In the genomic region with DNA sequence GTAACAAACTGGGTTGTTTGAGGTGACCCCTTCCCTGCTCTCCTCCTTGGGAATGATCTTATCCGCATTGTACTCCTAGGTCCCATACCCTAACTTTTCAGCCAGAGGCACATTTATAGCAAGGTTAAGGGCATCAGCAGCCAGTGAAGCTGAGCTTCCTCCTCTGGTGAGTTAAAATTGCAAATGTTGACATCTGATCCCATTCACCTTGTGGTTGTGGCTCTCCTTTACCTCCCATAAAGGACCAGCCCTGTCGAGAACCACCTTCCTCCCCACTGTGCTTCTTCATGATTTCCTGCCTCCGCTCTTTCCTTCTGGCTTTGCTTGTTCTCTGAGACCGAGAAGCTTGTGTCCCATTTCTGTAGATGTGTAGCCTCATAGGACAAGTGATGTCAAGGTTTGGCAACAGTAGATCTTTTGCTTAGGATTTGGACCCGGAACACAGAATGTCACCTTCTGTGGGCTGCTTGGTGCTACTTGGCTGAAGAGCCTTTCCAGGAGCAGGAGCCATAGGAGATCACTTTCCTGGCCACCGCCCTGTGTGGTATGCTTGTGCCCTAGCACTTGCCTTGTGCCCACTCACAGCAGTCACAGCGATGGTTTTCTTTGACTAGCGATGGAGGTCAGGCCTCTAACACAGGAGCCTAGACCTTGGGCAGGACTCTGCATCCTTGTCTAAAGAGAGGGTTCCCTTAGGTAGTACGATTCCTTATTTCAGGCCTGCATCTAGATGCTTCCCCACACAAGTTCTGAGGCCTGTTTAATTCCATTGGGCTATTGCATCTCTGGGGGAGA, we compare ENCODE assay signal across 11 cellular contexts. TPM values are rescaled to one million over a fixed set of nuclear protein-coding genes. Genes with fewer than 3 reads are reported as not detected.
A peak's percentile ranks its signal among the peaks of the same experiment; 100 is the strongest.
DNase-seq lines count a peak whose midpoint lies in the region; ATAC-seq and TF ChIP-seq lines count a peak whose summit lies in the region.
"Had no signal": no experiment of that assay in that cellular context is flagged by ENCODE, and none has a peak within 500 bp of the region (broad histone marks: within the 10 kb centered on the region; RNA-seq: fewer than 3 reads in every experiment).

No MANE protein-coding gene starts in this region.

- TF ChIP-seq CTCF in OCI-LY1 (IDR thresholded peaks at IDR 0.05; ENCODE audit: low read length) (no peak), neutrophil (IDR thresholded peaks at IDR 0.05) (no peak), upper lobe of right lung (IDR thresholded peaks at IDR 0.05) (no peak)

- no peaks in the 10 kb centered on the region for H3K9me2 ChIP-seq in OCI-LY1 (ENCODE audit: low read depth, low read length)

- H3K36me3 ChIP-seq in BLaER1, result peaks cover 80% of the 10 kb centered on the region
- H3K36me3 ChIP-seq in OCI-LY1 (ENCODE audit: insufficient read depth, low read length), result no peaks in the 10 kb centered on the region
- no peaks in the 10 kb centered on the region for H3K36me3 ChIP-seq in neutrophil
- H3K36me3 ChIP-seq in upper lobe of right lung, result no peaks in the 10 kb centered on the region

- intact Hi-C loops in upper lobe of right lung (cut with DNase I), result no loop called here

- no peaks in the 10 kb centered on the region for H3K27me3 ChIP-seq in BLaER1
- no peaks in the 10 kb centered on the region for H3K27me3 ChIP-seq in OCI-LY1 (ENCODE audit: insufficient read depth, low read length)
- no peaks in the 10 kb centered on the region for H3K27me3 ChIP-seq in neutrophil
- no peaks in the 10 kb centered on the region for H3K27me3 ChIP-seq in upper lobe of right lung

- H3K79me2 ChIP-seq in OCI-LY1 (ENCODE audit: insufficient read depth, low read length), result peaks cover 88% of the 10 kb centered on the region

- no peak overlapping the region for H3K9ac ChIP-seq in BLaER1
- no peak overlapping the region for H3K9ac ChIP-seq in OCI-LY1 (ENCODE audit: low read length)

- no peak overlapping the region for H3K27ac ChIP-seq in BLaER1
- H3K27ac ChIP-seq in OCI-LY1 (ENCODE audit: low read depth, low read length, poor library complexity, severe bottlenecking), result peak overlapping the region; percentile 57
- peak overlapping the region; percentile 58 for H3K27ac ChIP-seq in cingulate gyrus (ENCODE audit: low read depth, low read length)
- H3K27ac ChIP-seq in neutrophil, result peak overlapping the region; percentile 71
- H3K27ac ChIP-seq in upper lobe of right lung, result no peak overlapping the region

- no peak for DNase-seq in stimulated activated CD4-positive, alpha-beta T cell treated with anti-CD3 and anti-CD28 coated beads, Interleukin-4, amount 100 ng/mL, for 24 hours
- no peak for DNase-seq in effector CD8-positive, alpha-beta T cell (lab: John Stamatoyannopoulos, UW)
- no peak for DNase-seq in upper lobe of right lung
- DNase-seq: foreskin melanocyte had no signal

- H4K20me1 ChIP-seq in BLaER1 (peaks cover 99% of the 10 kb centered on the region), OCI-LY1 (ENCODE audit: insufficient read depth, low read length) (no peaks in the 10 kb centered on the region)

- H3K4me1 ChIP-seq in BLaER1, result peaks cover 64% of the 10 kb centered on the region
- peaks cover 42% of the 10 kb centered on the region for H3K4me1 ChIP-seq in OCI-LY1 (ENCODE audit: insufficient read depth, low read length, severe bottlenecking)
- H3K4me1 ChIP-seq in neutrophil (ENCODE audit: control insufficient read depth in 1 of 2, insufficient read depth in 1 of 2, low read depth in 1 of 2, low read length in 1 of 2), result peaks cover 16 to 17% of the 10 kb centered on the region in 2 experiments
- H3K4me1 ChIP-seq in upper lobe of right lung, result peaks cover 33% of the 10 kb centered on the region

- H3K4me3 ChIP-seq in BLaER1, result no peak overlapping the region
- H3K4me3 ChIP-seq in OCI-LY1 (ENCODE audit: low read depth, low read length, poor library complexity, severe bottlenecking), result no peak overlapping the region
- no peak overlapping the region for H3K4me3 ChIP-seq in neutrophil (ENCODE audit: low read depth in 1 of 2, low read length in 1 of 2)
- no peak overlapping the region for H3K4me3 ChIP-seq in upper lobe of right lung

- H3K9me3 ChIP-seq in BLaER1 (no peaks in the 10 kb centered on the region), OCI-LY1 (ENCODE audit: low read length) (no peaks in the 10 kb centered on the region), neutrophil (no peaks in the 10 kb centered on the region), upper lobe of right lung (no peaks in the 10 kb centered on the region)

- ATAC-seq in HG03280 (IDR thresholded peaks at IDR 0.05; ENCODE audit: unreplicated experiment), result no peak
- ATAC-seq in upper lobe of right lung, result no peak

- H3K4me2 ChIP-seq in BLaER1, result 0 out of 2 replicates have a peak overlapping the region, but pooled peaks have one; percentile 9
- peak overlapping the region; percentile 70 for H3K4me2 ChIP-seq in OCI-LY1 (ENCODE audit: low read length)

- H2AFZ ChIP-seq in OCI-LY1 (ENCODE audit: low read length), result no peak overlapping the region

- H3F3A ChIP-seq in OCI-LY1 (ENCODE audit: insufficient read depth, low read length), result no peaks in the 10 kb centered on the region

RNA-seq across cellular contexts. Expression of a gene that starts 18.8 kb away (rescaled TPM):
- total RNA-seq in upper lobe of right lung, result 110 TPM

RNA-seq across cellular contexts. Expression of a gene that starts 33.6 kb away (rescaled TPM):
- 21.0 TPM for total RNA-seq in upper lobe of right lung

RNA-seq across cellular contexts. Expression of a gene that starts 51.4 kb away (rescaled TPM):
- not detected for total RNA-seq in upper lobe of right lung
- total RNA-seq: myocyte; T-helper 2 cell treated with Interferon-gamma antibody and Interleukin-4, amounts not matched to agents 100 ng/mL and 5 ng/mL, for 36 hours had no signal

RNA-seq across cellular contexts. Expression of a gene that starts 54.7 kb away (rescaled TPM):
- total RNA-seq in upper lobe of right lung, result 78.1 TPM

Comparison
In these comparisons a context has a peak if more than half of its experiments do, and no peak if none do; other contexts are left out.
1. H3K27ac ChIP-seq: peak in OCI-LY1 (single experiment), cingulate gyrus (single experiment) and neutrophil (single experiment); none in BLaER1 (single experiment) and upper lobe of right lung (single experiment).